In the genomic region with DNA sequence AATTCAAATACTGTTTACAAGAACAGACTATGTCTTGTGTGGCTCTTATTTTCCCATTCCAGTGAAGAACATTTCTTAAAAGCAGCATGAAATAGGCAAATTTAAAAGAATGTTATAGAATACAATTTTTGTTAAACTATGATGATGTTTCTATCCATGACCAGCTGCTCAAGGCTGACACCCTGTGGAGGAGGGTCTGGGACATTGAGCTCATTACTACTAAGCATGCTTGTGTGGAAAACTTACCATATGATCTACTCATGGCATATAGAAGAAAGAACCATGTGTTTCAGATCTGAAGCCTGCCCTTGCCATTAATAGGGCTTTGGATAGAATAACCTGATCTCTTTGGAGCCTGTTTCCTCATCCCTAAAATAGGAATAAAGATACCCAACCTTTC, we compare ENCODE assay signal across 10 cellular contexts.
DNase-seq lines count a peak whose midpoint lies in the region; ATAC-seq and TF ChIP-seq lines count a peak whose summit lies in the region.
"Had no signal": no experiment of that assay in that cellular context is flagged by ENCODE, and none has a peak within 500 bp of the region (broad histone marks: within the 10 kb centered on the region; RNA-seq: fewer than 3 reads in every experiment).

No MANE protein-coding gene starts in this region.

- no peak overlapping the region for H3K4me3 ChIP-seq in suprapubic skin

- no peaks in the 10 kb centered on the region for H3K36me3 ChIP-seq in suprapubic skin

- DNase-seq in AG09319 (ENCODE audit: extremely low read depth, low read depth) (no peak), HFFc6 (no peak), RPMI8226 (peak; percentile 5), foreskin keratinocyte (peak in 1 of 2 donors; percentile 22), suprapubic skin (ENCODE audit: low spot score in 2 of 2) (no peak)
- no peak for DNase-seq in effector CD4-positive, alpha-beta T cell
- DNase-seq in stimulated activated CD8-positive, alpha-beta memory T cell treated with anti-CD3 and anti-CD28 coated beads, Interleukin-4, amount 100 ng/mL, for 48 hours, result no peak
- DNase-seq: central memory CD4-positive, alpha-beta T cell had no signal

- no peaks in the 10 kb centered on the region for H3K4me1 Mint-ChIP-seq in HFFc6 (ENCODE audit: low read depth)

- H3K4me1 ChIP-seq in foreskin keratinocyte (no peaks in the 10 kb centered on the region), suprapubic skin (no peaks in the 10 kb centered on the region)

- no peak overlapping the region for H3K4me3 Mint-ChIP-seq in HFFc6

- H3K9me3 Mint-ChIP-seq in HFFc6, result no peaks in the 10 kb centered on the region

- peaks cover 1% of the 10 kb centered on the region; the same call in 1 of the 2 replicates for H3K27me3 Mint-ChIP-seq in HFFc6 (ENCODE audit: insufficient read depth)

- H3K36me3 Mint-ChIP-seq in HFFc6 (ENCODE audit: low read depth), result no peaks in the 10 kb centered on the region

- no peak for TF ChIP-seq POLR2A in suprapubic skin (IDR thresholded peaks at IDR 0.05)

- TF ChIP-seq CTCF in AG09319 (IDR thresholded peaks at IDR 0.05; ENCODE audit: low read depth, low read length) (peak; percentile 59), HFFc6 (IDR thresholded peaks at IDR 0.05) (peak; percentile 26; the same call in 1 of the 2 replicates), foreskin keratinocyte (conservative IDR thresholded peaks at IDR 0.05) (peak; percentile 61), suprapubic skin (IDR thresholded peaks at IDR 0.05) (no peak)

- H3K9me3 ChIP-seq in suprapubic skin, result no peaks in the 10 kb centered on the region

- no peak overlapping the region for H3K27ac Mint-ChIP-seq in HFFc6

- TF ChIP-seq EP300 in suprapubic skin (IDR thresholded peaks at IDR 0.05), result no peak

- H3K27me3 ChIP-seq in foreskin keratinocyte (no peaks in the 10 kb centered on the region), suprapubic skin (no peaks in the 10 kb centered on the region)

- ATAC-seq in foreskin keratinocyte, result peak; percentile 59
- no peak for ATAC-seq in HG03175 (IDR thresholded peaks at IDR 0.05; ENCODE audit: unreplicated experiment)

- H3K27ac ChIP-seq in foreskin keratinocyte, result no peak overlapping the region
- no peak overlapping the region for H3K27ac ChIP-seq in suprapubic skin
- H3K27ac ChIP-seq: KMS-11 had no signal

Comparison
In these comparisons a context has a peak if more than half of its experiments do, and no peak if none do; other contexts are left out.
1. CTCF ChIP-seq: peak in AG09319 (single experiment), HFFc6 (single experiment) and foreskin keratinocyte (single experiment); none in suprapubic skin (0 of 2).